ENCODE assay signal across 19 cellular contexts in genomic region chr11:20501252-20501651, GRCh38.
DNase-seq lines count a peak whose midpoint lies in the region; ATAC-seq and TF ChIP-seq lines count a peak whose summit lies in the region.
"Had no signal": no experiment of that assay in that cellular context is flagged by ENCODE, and none has a peak within 500 bp of the region (broad histone marks: within the 10 kb centered on the region; RNA-seq: fewer than 3 reads in every experiment).

No MANE protein-coding gene starts in this region.

- intact Hi-C loops in posterior cingulate gyrus (cut with DNase I) (no loop called here), heart right ventricle (cut with DNase I) (no loop called here)
- intact Hi-C loops in naive thymus-derived CD4-positive, alpha-beta T cell (cut with micrococcal nuclease): no loop called here

- ATAC-seq in GM18868 (IDR thresholded peaks at IDR 0.05; ENCODE audit: unreplicated experiment) (peak; percentile 76), GM21447 (IDR thresholded peaks at IDR 0.05; ENCODE audit: unreplicated experiment) (peak; percentile 76), HG03108 (IDR thresholded peaks at IDR 0.05; ENCODE audit: unreplicated experiment) (peak; percentile 82), left lobe of liver (peak; percentile 91), heart right ventricle (no peak)
- ATAC-seq in naive thymus-derived CD4-positive, alpha-beta T cell: no peak
- ATAC-seq: left ventricle myocardium superior had no signal

- no peaks in the 10 kb centered on the region for H3K27me3 ChIP-seq in heart right ventricle
- no peaks in the 10 kb centered on the region for H3K27me3 ChIP-seq in naive thymus-derived CD4-positive, alpha-beta T cell (ENCODE audit: control insufficient read depth in 2 of 2, insufficient read depth in 2 of 2, low read length in 2 of 2)
- H3K27me3 ChIP-seq: right atrium auricular region had no signal

- no peak overlapping the region for H3K27ac Mint-ChIP-seq in naive thymus-derived CD4-positive, alpha-beta T cell
- H3K27ac Mint-ChIP-seq: activated CD4-positive, alpha-beta memory T cell treated with anti-CD3 and anti-CD28 coated beads for 36 hours; CD4-positive, CD25-positive, alpha-beta regulatory T cell; nephron had no signal

- TF ChIP-seq CTCF in heart right ventricle (IDR thresholded peaks at IDR 0.05): no peak

- POLR2A ChIA-PET in naive thymus-derived CD4-positive, alpha-beta T cell (lab: Charles Lee): no interaction called here

- H3K4me1 Mint-ChIP-seq in naive thymus-derived CD4-positive, alpha-beta T cell: peaks cover 0 to 3% (median 0%) of the 10 kb centered on the region in 7 donors
- H3K4me1 Mint-ChIP-seq: nephron had no signal

- H3K9me3 Mint-ChIP-seq in naive thymus-derived CD4-positive, alpha-beta T cell: no peaks in the 10 kb centered on the region
- H3K9me3 Mint-ChIP-seq: activated CD4-positive, alpha-beta memory T cell treated with anti-CD3 and anti-CD28 coated beads for 36 hours; CD4-positive, CD25-positive, alpha-beta regulatory T cell; nephron had no signal

- H3K4me3 Mint-ChIP-seq in naive thymus-derived CD4-positive, alpha-beta T cell: no peak overlapping the region
- H3K4me3 Mint-ChIP-seq: activated CD4-positive, alpha-beta memory T cell treated with anti-CD3 and anti-CD28 coated beads for 36 hours; CD4-positive, CD25-positive, alpha-beta regulatory T cell; nephron had no signal

- H3K27me3 Mint-ChIP-seq in naive thymus-derived CD4-positive, alpha-beta T cell: no peaks in the 10 kb centered on the region
- H3K27me3 Mint-ChIP-seq: activated CD4-positive, alpha-beta memory T cell treated with anti-CD3 and anti-CD28 coated beads for 36 hours; CD4-positive, CD25-positive, alpha-beta regulatory T cell had no signal

- no peaks in the 10 kb centered on the region for H3K9me3 ChIP-seq in heart right ventricle
- H3K9me3 ChIP-seq in naive thymus-derived CD4-positive, alpha-beta T cell (ENCODE audit: control insufficient read depth in 2 of 3, low read length in 3 of 3): no peaks in the 10 kb centered on the region
- H3K9me3 ChIP-seq: right atrium auricular region had no signal

- no peak overlapping the region for H3K27ac ChIP-seq in heart right ventricle
- no peak overlapping the region for H3K27ac ChIP-seq in naive thymus-derived CD4-positive, alpha-beta T cell (ENCODE audit: low read depth, low read length)
- H3K27ac ChIP-seq: right atrium auricular region had no signal

- H3K4me3 ChIP-seq in heart right ventricle: no peak overlapping the region
- no peak overlapping the region for H3K4me3 ChIP-seq in naive thymus-derived CD4-positive, alpha-beta T cell (ENCODE audit: low read length)
- H3K4me3 ChIP-seq: right atrium auricular region had no signal

- DNase-seq in left lobe of liver (ENCODE audit: low spot score) (no peak), posterior cingulate gyrus (no peak), heart right ventricle (no peak)
- DNase-seq in naive thymus-derived CD4-positive, alpha-beta T cell: no peak
- DNase-seq: activated CD4-positive, alpha-beta memory T cell treated with anti-CD3 and anti-CD28 coated beads for 36 hours; activated gamma-delta T cell treated with Interleukin-2 at 50 U/mL for 16 hours; CD4-positive, CD25-positive, alpha-beta regulatory T cell; H7; left ventricle myocardium superior; NCI-H2081 treated with DMSO at 0.1 percent for 48 hours; SHP77 treated with DMSO at 0.1 percent for 48 hours; stimulated activated CD4-positive, alpha-beta T cell treated with anti-CD3 and anti-CD28 coated beads, Interleukin-4, amount 100 ng/mL, for 1 hour; stimulated activated naive CD4-positive, alpha-beta T cell treated with Interleukin-2 at 50 U/mL for 16 hours; T1000 had no signal

- CTCF ChIA-PET in naive thymus-derived CD4-positive, alpha-beta T cell (lab: Charles Lee): no interaction called here

- H3K36me3 Mint-ChIP-seq in naive thymus-derived CD4-positive, alpha-beta T cell: peaks cover 6 to 59% (median 28%) of the 10 kb centered on the region in 5 donors

- H3K36me3 ChIP-seq in heart right ventricle: peaks cover 0 to 38% (median 0%) of the 10 kb centered on the region in 9 donors
- H3K36me3 ChIP-seq in naive thymus-derived CD4-positive, alpha-beta T cell (ENCODE audit: control insufficient read depth in 2 of 3, insufficient read depth in 3 of 3, low read length in 3 of 3): peaks cover 0 to 1% (median 0%) of the 10 kb centered on the region in 3 experiments
- H3K36me3 ChIP-seq: right atrium auricular region had no signal

- no peaks in the 10 kb centered on the region for H3K4me1 ChIP-seq in heart right ventricle
- no peaks in the 10 kb centered on the region for H3K4me1 ChIP-seq in naive thymus-derived CD4-positive, alpha-beta T cell (ENCODE audit: control insufficient read depth in 2 of 2, insufficient read depth in 2 of 2, low read length in 2 of 2)
- H3K4me1 ChIP-seq: right atrium auricular region had no signal

Comparison
In these comparisons a context has a peak if more than half of its experiments do, and no peak if none do; other contexts are left out.
1. ATAC-seq: peak in GM18868 (single experiment), GM21447 (single experiment), HG03108 (single experiment) and left lobe of liver (single experiment); none in heart right ventricle (0 of 8) and naive thymus-derived CD4-positive, alpha-beta T cell (single experiment).